ENCODE assay signal across 14 cellular contexts in the genomic region with DNA sequence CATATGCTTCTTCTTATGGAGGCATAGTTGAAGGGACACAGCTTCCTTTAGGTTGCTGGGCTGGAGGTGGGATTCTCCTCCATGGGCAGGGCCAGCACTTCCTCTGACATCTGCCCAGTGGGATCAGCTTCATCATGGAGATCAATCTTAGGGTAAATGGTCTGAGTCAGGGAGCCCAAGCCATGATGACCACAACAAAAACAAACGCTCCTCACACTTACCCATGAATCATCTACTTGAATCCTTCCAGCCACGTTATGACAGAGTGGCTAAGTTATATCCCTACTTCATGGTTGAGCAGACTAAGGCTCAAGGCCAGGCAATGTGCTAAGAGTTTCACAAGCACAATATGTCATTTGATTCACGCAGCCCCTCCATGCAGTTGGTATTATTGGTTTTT.
DNase-seq lines count a peak whose midpoint lies in the region; ATAC-seq, FAIRE-seq and TF ChIP-seq lines count a peak whose summit lies in the region.
"Had no signal": no experiment of that assay in that cellular context is flagged by ENCODE, and none has a peak within 500 bp of the region (broad histone marks: within the 10 kb centered on the region; RNA-seq: fewer than 3 reads in every experiment).

No MANE protein-coding gene starts in this region.

- no peaks in the 10 kb centered on the region for H3K36me3 ChIP-seq in adrenal gland (replicated peaks in 1 of 2)
- H3K36me3 ChIP-seq: neutrophil, transverse colon had no signal

- POLR2A ChIA-PET in AG04449 (lab: Yijun Ruan, JAX) = no interaction called here

- CTCF ChIA-PET in AG04449 (lab: Yijun Ruan, JAX) = no interaction called here

- no peaks in the 10 kb centered on the region for H3K4me1 Mint-ChIP-seq in stimulated activated effector memory CD8-positive, alpha-beta T cell treated with anti-CD3 and anti-CD28 coated beads, Interleukin-12 subunit alpha, Interleukin-12 subunit beta, amount 100 ng/mL, for 72 hours

- peak; percentile 26 for FAIRE-seq in HTR-8/SVneo (lab: Jason Lieb, UNC)
- FAIRE-seq: H54 had no signal

- no peak for TF ChIP-seq POLR2A in adrenal gland (IDR thresholded peaks at IDR 0.05)

- H3K27ac Mint-ChIP-seq in stimulated activated effector memory CD8-positive, alpha-beta T cell treated with anti-CD3 and anti-CD28 coated beads, Interleukin-12 subunit alpha, Interleukin-12 subunit beta, amount 100 ng/mL, for 72 hours = no peak overlapping the region

- 47 to 57% (median 53%) methylated on average over 3 of the region's 3 CpGs for WGBS in adrenal gland, 4 donors

- peak; percentile 66 for DNase-seq in AG04449 (ENCODE audit: low read depth, low spot score)
- DNase-seq in HTR-8/SVneo (ENCODE audit: insufficient read length, low spot score) = peak; percentile 33
- DNase-seq in astrocyte of the spinal cord (ENCODE audit: low read depth, low spot score) = peak; percentile 91
- peak; percentile 96 for DNase-seq in iris pigment epithelial cell (ENCODE audit: low read depth)
- no peak for DNase-seq in Ammon's horn (ENCODE audit: low spot score)
- no peak for DNase-seq in stimulated activated effector memory CD8-positive, alpha-beta T cell treated with anti-CD3 and anti-CD28 coated beads, Interleukin-12 subunit alpha, Interleukin-12 subunit beta, amount 100 ng/mL, for 72 hours (ENCODE audit: low spot score in 2 of 2)
- DNase-seq in NCI-H1436 (lab: John Stamatoyannopoulos, UW) = no peak
- DNase-seq in adrenal gland = no peak
- DNase-seq: activated CD4-positive, CD25-positive, alpha-beta regulatory T cell treated with anti-CD3 and anti-CD28 coated beads, Interleukin-2, amount 50 U/mL, for 72 hours; activated T-cell treated with anti-CD3 and anti-CD28 coated beads for 4 hours; stimulated activated CD4-positive, alpha-beta T cell treated with anti-CD3 and anti-CD28 coated beads, Interleukin-12 subunit alpha, Interleukin-12 subunit beta, amount 100 ng/mL, for 4 hours; transverse colon had no signal

- in situ Hi-C loops in astrocyte of the spinal cord (cut with HindIII; ENCODE audit: low sequenced_read_pairs) = no loop called here

- H3K4me1 ChIP-seq in adrenal gland (replicated peaks in 1 of 2) = no peaks in the 10 kb centered on the region
- H3K4me1 ChIP-seq: transverse colon had no signal

- no peak for TF ChIP-seq CTCF in AG04449 (IDR thresholded peaks at IDR 0.05; ENCODE audit: insufficient read depth, low read length, missing control alignments)
- TF ChIP-seq CTCF in astrocyte of the spinal cord (IDR thresholded peaks at IDR 0.05; ENCODE audit: low read depth, low read length) = no peak
- TF ChIP-seq CTCF in adrenal gland (IDR thresholded peaks at IDR 0.05) = no peak

- H3K27me3 ChIP-seq in adrenal gland = no peaks in the 10 kb centered on the region
- H3K27me3 ChIP-seq: neutrophil, transverse colon had no signal

- no peak overlapping the region for H3K4me3 Mint-ChIP-seq in stimulated activated effector memory CD8-positive, alpha-beta T cell treated with anti-CD3 and anti-CD28 coated beads, Interleukin-12 subunit alpha, Interleukin-12 subunit beta, amount 100 ng/mL, for 72 hours

- H3K36me3 Mint-ChIP-seq in stimulated activated effector memory CD8-positive, alpha-beta T cell treated with anti-CD3 and anti-CD28 coated beads, Interleukin-12 subunit alpha, Interleukin-12 subunit beta, amount 100 ng/mL, for 72 hours = no peaks in the 10 kb centered on the region

- no peaks in the 10 kb centered on the region for H3K9me3 Mint-ChIP-seq in stimulated activated effector memory CD8-positive, alpha-beta T cell treated with anti-CD3 and anti-CD28 coated beads, Interleukin-12 subunit alpha, Interleukin-12 subunit beta, amount 100 ng/mL, for 72 hours

- intact Hi-C loops in adrenal gland (cut with DNase I) = no loop called here

- H3K4me3 ChIP-seq in AG04449 (ENCODE audit: low read depth, low read length) (no peak overlapping the region), astrocyte of the spinal cord (ENCODE audit: low read depth, low read length) (no peak overlapping the region), adrenal gland (no peak overlapping the region)
- H3K4me3 ChIP-seq: transverse colon had no signal

- no peak overlapping the region for H3K27ac ChIP-seq in adrenal gland
- H3K27ac ChIP-seq: neutrophil, transverse colon had no signal

- H3K9me3 ChIP-seq in adrenal gland (replicated peaks in 1 of 3) = no peaks in the 10 kb centered on the region
- H3K9me3 ChIP-seq: neutrophil, transverse colon had no signal

- ATAC-seq in stimulated activated effector memory CD8-positive, alpha-beta T cell treated with anti-CD3 and anti-CD28 coated beads, Interleukin-12 subunit alpha, Interleukin-12 subunit beta, amount 100 ng/mL, for 72 hours = no peak

Comparison
In these comparisons a context has a peak if more than half of its experiments do, and no peak if none do; other contexts are left out.
1. DNase-seq: peak in AG04449 (single experiment), HTR-8/SVneo (single experiment), astrocyte of the spinal cord (single experiment) and iris pigment epithelial cell (single experiment); none in Ammon's horn (single experiment), stimulated activated effector memory CD8-positive, alpha-beta T cell treated with anti-CD3 and anti-CD28 coated beads, Interleukin-12 subunit alpha, Interleukin-12 subunit beta, amount 100 ng/mL, for 72 hours (0 of 2), NCI-H1436 (single experiment) and adrenal gland (0 of 7).